15 cellular contexts compared by ENCODE assay signal in genomic region chr9:96509026-96509425, GRCh38.
"Had no signal": no experiment of that assay in that cellular context is flagged by ENCODE, and none has a peak within 500 bp of the region (broad histone marks: within the 10 kb centered on the region; RNA-seq: fewer than 3 reads in every experiment).

No MANE protein-coding gene starts in this region.

- DNase-seq: activated CD4-positive, alpha-beta memory T cell treated with anti-CD3 and anti-CD28 coated beads, Interleukin-2, amount 10 ng/mL, durations not matched to agents 7 days and 5 days; activated CD4-positive, alpha-beta T cell treated with anti-CD3 and anti-CD28 coated beads for 36 hours; activated gamma-delta T cell treated with Interleukin-2 at 50 U/mL for 16 hours; activated naive CD8-positive, alpha-beta T cell treated with anti-CD3 and anti-CD28 coated beads for 36 hours; activated T-cell treated with anti-CD3 and anti-CD28 coated beads, Interleukin-2, amount 50 U/mL, for 48 hours; central memory CD4-positive, alpha-beta T cell; erythroblast; glutamatergic neuron; mesendoderm; nephron progenitor cell; ovary; stimulated activated CD4-positive, alpha-beta T cell treated with anti-CD3 and anti-CD28 coated beads, Interleukin-15, amount 100 ng/mL, for 24 hours; stimulated activated CD4-positive, alpha-beta T cell treated with anti-CD3 and anti-CD28 coated beads, Interleukin-4, amount 100 ng/mL, for 24 hours had no signal

- H3K4me3 Mint-ChIP-seq: activated CD4-positive, alpha-beta memory T cell treated with anti-CD3 and anti-CD28 coated beads, Interleukin-2, amount 10 ng/mL, durations not matched to agents 7 days and 5 days; activated CD4-positive, alpha-beta T cell treated with anti-CD3 and anti-CD28 coated beads for 36 hours; activated naive CD8-positive, alpha-beta T cell treated with anti-CD3 and anti-CD28 coated beads for 36 hours; nephron progenitor cell had no signal

- H3K36me3 ChIP-seq: ovary had no signal

- FAIRE-seq: islet of Langerhans, urothelium cell line had no signal

- H3K27ac ChIP-seq: ovary had no signal

- H3K9me3 ChIP-seq: ovary had no signal

- H3K27me3 Mint-ChIP-seq: activated CD4-positive, alpha-beta memory T cell treated with anti-CD3 and anti-CD28 coated beads, Interleukin-2, amount 10 ng/mL, durations not matched to agents 7 days and 5 days; activated CD4-positive, alpha-beta T cell treated with anti-CD3 and anti-CD28 coated beads for 36 hours; activated naive CD8-positive, alpha-beta T cell treated with anti-CD3 and anti-CD28 coated beads for 36 hours had no signal

- ATAC-seq: activated CD4-positive, alpha-beta T cell treated with anti-CD3 and anti-CD28 coated beads for 36 hours had no signal

- H3K4me1 Mint-ChIP-seq: nephron progenitor cell had no signal

- H3K27ac Mint-ChIP-seq: activated CD4-positive, alpha-beta memory T cell treated with anti-CD3 and anti-CD28 coated beads, Interleukin-2, amount 10 ng/mL, durations not matched to agents 7 days and 5 days; activated CD4-positive, alpha-beta T cell treated with anti-CD3 and anti-CD28 coated beads for 36 hours; activated naive CD8-positive, alpha-beta T cell treated with anti-CD3 and anti-CD28 coated beads for 36 hours had no signal

- H3K27me3 ChIP-seq: ovary had no signal

- H3K9me3 Mint-ChIP-seq: activated CD4-positive, alpha-beta memory T cell treated with anti-CD3 and anti-CD28 coated beads, Interleukin-2, amount 10 ng/mL, durations not matched to agents 7 days and 5 days; activated naive CD8-positive, alpha-beta T cell treated with anti-CD3 and anti-CD28 coated beads for 36 hours; nephron progenitor cell had no signal

- H3K4me3 ChIP-seq: ovary had no signal
